9 cellular contexts compared by ENCODE assay signal in genomic region chr13:28026508-28026907, GRCh38. TPM values are rescaled to one million over a fixed set of nuclear protein-coding genes. Genes with fewer than 3 reads are reported as not detected.
"Had no signal": no experiment of that assay in that cellular context is flagged by ENCODE, and none has a peak within 500 bp of the region (broad histone marks: within the 10 kb centered on the region; RNA-seq: fewer than 3 reads in every experiment).

No MANE protein-coding gene starts in this region.

- H3K4me2 ChIP-seq: KMS-11 had no signal

- FAIRE-seq: H54, HTR-8/SVneo had no signal

- H3K9ac ChIP-seq: KMS-11 had no signal

- DNase-seq: GOT3, H9, HCEC 1CT, KBM-7 had no signal

- H3K27ac ChIP-seq: KMS-11 had no signal

RNA-seq across cellular contexts. Expression of gene URAD, which starts 38.0 kb away (rescaled TPM):
- total RNA-seq: H9, HT-29 had no signal
- polyA plus RNA-seq: IgD-negative memory B cell had no signal

RNA-seq across cellular contexts. Expression of gene CDX2, which starts 57.4 kb away (rescaled TPM):
- total RNA-seq: H9 had no signal
- polyA plus RNA-seq: IgD-negative memory B cell had no signal
